Comparison of ENCODE assay signal across 8 cellular contexts in genomic region chr17:81675515-81676221, GRCh38. TPM values are rescaled to one million over a fixed set of nuclear protein-coding genes. Genes with fewer than 3 reads are reported as not detected.
DNase-seq lines count a peak whose midpoint lies in the region; ATAC-seq and TF ChIP-seq lines count a peak whose summit lies in the region.
"Not testable (repeated sequence)": the region's sequence is repeated elsewhere in the genome, so short reads cannot be mapped to it uniquely, and the experiment has no call there.

No MANE protein-coding gene starts in this region.

- CTCF ChIA-PET in activated naive CD4-positive, alpha-beta T cell treated with anti-CD3 and anti-CD28 coated beads for 36 hours (lab: Charles Lee), result interaction anchor here (0.6 to 1.3 kb wide), 7 partner anchors 17 to 607 kb away, joined by 3 to 7 read pairs (median 3); partner anchors contain the start of gene PCYT2

- H3K4me2 ChIP-seq in BLaER1 treated with 17β-estradiol and CSF1 and Interleukin-3, amounts not matched to agents 10 nM and 100 nM, result peak overlapping the region; percentile 54 to 97 (median 67)

- not testable (repeated sequence) for H3K4me3 Mint-ChIP-seq in activated naive CD4-positive, alpha-beta T cell treated with anti-CD3 and anti-CD28 coated beads for 36 hours

- peaks cover 9 to 81% (median 59%) of the 10 kb centered on the region in 10 experiments for H3K4me1 ChIP-seq in BLaER1 treated with 17β-estradiol and CSF1 and Interleukin-3, amounts not matched to agents 10 nM and 100 nM
- peaks cover 6 to 17% (median 9%) of the 10 kb centered on the region in 4 donors for H3K4me1 ChIP-seq in liver (ENCODE audit: control insufficient read depth in 4 of 4, insufficient read depth in 4 of 4, low read length in 3 of 4)

- DNase-seq in GM13977 (ENCODE audit: low spot score), result not testable (repeated sequence)
- DNase-seq in NCI-H1694 treated with DMSO at 0.1 percent for 48 hours (lab: John Stamatoyannopoulos, UW) (peak; percentile 34), erythroblast (lab: John Stamatoyannopoulos, UW) (peak; percentile 44 to 56)
- peak; percentile 47 for DNase-seq in activated naive CD4-positive, alpha-beta T cell treated with anti-CD3 and anti-CD28 coated beads for 36 hours
- DNase-seq in stimulated activated CD4-positive, alpha-beta T cell treated with anti-CD3 and anti-CD28 coated beads, Interleukin-15, amount 100 ng/mL, for 24 hours, result peak; percentile 45

- H3K27me3 Mint-ChIP-seq in activated naive CD4-positive, alpha-beta T cell treated with anti-CD3 and anti-CD28 coated beads for 36 hours (ENCODE audit: low read depth), result not testable (repeated sequence)

- TF ChIP-seq RAD21 in liver (IDR thresholded peaks at IDR 0.05), result peak; percentile 66 to 74

- H4K20me1 ChIP-seq in BLaER1 treated with 17β-estradiol and CSF1 and Interleukin-3, amounts not matched to agents 10 nM and 100 nM, result peaks cover 0 to 92% (median 59%) of the 10 kb centered on the region in 11 experiments; a peak in 17 of 22 replicates

- H3K27ac Mint-ChIP-seq in activated naive CD4-positive, alpha-beta T cell treated with anti-CD3 and anti-CD28 coated beads for 36 hours, result not testable (repeated sequence)

- H3K4me1 Mint-ChIP-seq in activated naive CD4-positive, alpha-beta T cell treated with anti-CD3 and anti-CD28 coated beads for 36 hours (ENCODE audit: low read depth), result not testable (repeated sequence)

- H3K9ac ChIP-seq in BLaER1 treated with 17β-estradiol and CSF1 and Interleukin-3, amounts not matched to agents 10 nM and 100 nM, result peak overlapping the region in 8 of 11 experiments; percentile 31 to 77 (median 58); a peak in 16 of 22 replicates
- H3K9ac ChIP-seq in liver (ENCODE audit: low read depth in 1 of 2, low read length in 2 of 2), result not testable (repeated sequence)

- WGBS in liver, result 36% methylated on average over 18 of the region's 18 CpGs

- H3K36me3 Mint-ChIP-seq in activated naive CD4-positive, alpha-beta T cell treated with anti-CD3 and anti-CD28 coated beads for 36 hours (ENCODE audit: low read depth), result not testable (repeated sequence)

- not testable (repeated sequence) for H3K27me3 ChIP-seq in BLaER1 treated with 17β-estradiol and CSF1 and Interleukin-3, amounts not matched to agents 10 nM and 100 nM; liver (ENCODE audit: control insufficient read depth in 4 of 4, insufficient read depth in 4 of 4, low read length in 3 of 4)

- TF ChIP-seq CTCF in GM13977 (IDR thresholded peaks at IDR 0.05; ENCODE audit: extremely low read depth, insufficient read depth, missing control alignments), result peak; percentile 44
- peak; percentile 40 for TF ChIP-seq CTCF in liver (IDR thresholded peaks at IDR 0.05; ENCODE audit: low read depth, low read length, missing input control)

- intact Hi-C loops in activated naive CD4-positive, alpha-beta T cell treated with anti-CD3 and anti-CD28 coated beads for 36 hours (cut with micrococcal nuclease), result not testable (repeated sequence)

- in situ Hi-C loops in GM13977 (cut with MboI; ENCODE audit: low pct_unique_long_range_greater_than_20kb, low sequenced_read_pairs, unreplicated experiment), result not testable (repeated sequence)

- not testable (repeated sequence) for TF ChIP-seq POLR2A in erythroblast (IDR thresholded peaks at IDR 0.05; ENCODE audit: low read length)

- H3K9me3 Mint-ChIP-seq in activated naive CD4-positive, alpha-beta T cell treated with anti-CD3 and anti-CD28 coated beads for 36 hours, result not testable (repeated sequence)

- peak; percentile 50 for ATAC-seq in SK-N-SH treated with all-trans-retinoic acid at 6 μM for 48 hours

- H3K36me3 ChIP-seq in BLaER1 treated with 17β-estradiol and CSF1 and Interleukin-3, amounts not matched to agents 10 nM and 100 nM, result peaks cover 47 to 69% (median 58%) of the 10 kb centered on the region in 11 experiments
- H3K36me3 ChIP-seq in liver (ENCODE audit: control insufficient read depth in 4 of 4, insufficient read depth in 3 of 4, low read depth in 1 of 4, low read length in 3 of 4), result peaks cover 10 to 33% (median 14%) of the 10 kb centered on the region in 4 donors

- peak overlapping the region in 3 of 10 experiments; percentile 33 to 51 (median 39); a peak in 5 of 20 replicates for H3K4me3 ChIP-seq in BLaER1 treated with 17β-estradiol and CSF1 and Interleukin-3, amounts not matched to agents 10 nM and 100 nM
- H3K4me3 ChIP-seq in liver (ENCODE audit: low read depth in 1 of 3, low read length in 3 of 3), result not testable (repeated sequence)

- not testable (repeated sequence) for H3K9me3 ChIP-seq in BLaER1 treated with 17β-estradiol and CSF1 and Interleukin-3, amounts not matched to agents 10 nM and 100 nM (replicated peaks in 1 of 11); liver (ENCODE audit: control insufficient read depth in 4 of 4, low read length in 3 of 4)

- peak overlapping the region in 8 of 11 experiments; percentile 10 to 66 (median 36); a peak in 9 of 22 replicates for H3K27ac ChIP-seq in BLaER1 treated with 17β-estradiol and CSF1 and Interleukin-3, amounts not matched to agents 10 nM and 100 nM
- not testable (repeated sequence) for H3K27ac ChIP-seq in liver (ENCODE audit: low read depth in 1 of 2, low read length in 2 of 2)

RNA-seq across cellular contexts. Expression of gene ARL16, which starts 7.9 kb away (rescaled TPM):
- 10 to 100 TPM; 13.8 to 14.1 TPM for total RNA-seq in activated naive CD4-positive, alpha-beta T cell treated with anti-CD3 and anti-CD28 coated beads for 36 hours
- 10 to 100 TPM in 1 of 2 donors, 1 to 10 TPM in 1; 9.8 to 12.9 TPM for total RNA-seq in liver
- 10 to 100 TPM in 1 of 2 donors, 1 to 10 TPM in 1; 7.9 to 24.3 TPM for polyA plus RNA-seq in liver

RNA-seq across cellular contexts. Expression of gene HGS, which starts 8.1 kb away (rescaled TPM):
- 100 to 1,000 TPM in 1 of 2 experiments, 10 to 100 TPM in 1; 87.1 to 109 TPM for total RNA-seq in activated naive CD4-positive, alpha-beta T cell treated with anti-CD3 and anti-CD28 coated beads for 36 hours
- 10 to 100 TPM; 27.6 to 31.6 TPM for total RNA-seq in liver
- 10 to 100 TPM; 21.8 to 28.7 TPM for polyA plus RNA-seq in liver

RNA-seq across cellular contexts. Expression of gene CCDC137, which starts 9.1 kb away (rescaled TPM):
- total RNA-seq in activated naive CD4-positive, alpha-beta T cell treated with anti-CD3 and anti-CD28 coated beads for 36 hours, result 10 to 100 TPM; 30.8 to 32.3 TPM
- 1 to 10 TPM; 4.3 to 4.8 TPM for total RNA-seq in liver
- 1 to 10 TPM; 5.7 to 6.9 TPM for polyA plus RNA-seq in liver

RNA-seq across cellular contexts. Expression of gene OXLD1, which starts 9.3 kb away (rescaled TPM):
- total RNA-seq in activated naive CD4-positive, alpha-beta T cell treated with anti-CD3 and anti-CD28 coated beads for 36 hours, result 10 to 100 TPM; 41.9 to 44.1 TPM
- total RNA-seq in liver, result 10 to 100 TPM; 11.2 to 15.2 TPM
- 10 to 100 TPM; 22.8 to 26.4 TPM for polyA plus RNA-seq in liver

RNA-seq across cellular contexts. Expression of gene PDE6G, which starts 19.3 kb away (rescaled TPM):
- under 1 TPM; 0.83 to 0.89 TPM for total RNA-seq in activated naive CD4-positive, alpha-beta T cell treated with anti-CD3 and anti-CD28 coated beads for 36 hours
- total RNA-seq in liver, result 1 to 10 TPM in 1 of 2 donors, under 1 TPM in 1; 0.25 to 1.2 TPM
- polyA plus RNA-seq in liver, result 1 to 10 TPM; 1.3 to 1.9 TPM

Comparison
In these comparisons a context has a peak if more than half of its experiments do, and no peak if none do; other contexts are left out.
1. RNA of gene CCDC137, which starts 9.1 kb away (total RNA-seq): 30.8 to 32.3 TPM in activated naive CD4-positive, alpha-beta T cell treated with anti-CD3 and anti-CD28 coated beads for 36 hours; 4.3 to 4.8 TPM in liver; every median in the first group is over 4 times any median in the second.